ENCODE assay signal across 14 cellular contexts in genomic region chr17:74126179-74126900, GRCh38.
"Had no signal": no experiment of that assay in that cellular context is flagged by ENCODE, and none has a peak within 500 bp of the region (broad histone marks: within the 10 kb centered on the region; RNA-seq: fewer than 3 reads in every experiment).

No MANE protein-coding gene starts in this region.

- H3K4me1 Mint-ChIP-seq: T-cell had no signal

- H3K36me3 Mint-ChIP-seq: activated naive CD4-positive, alpha-beta T cell treated with anti-CD3 and anti-CD28 coated beads, Interleukin-2, amount 50 U/mL, for 72 hours; mesothelial cell of epicardium; T-cell had no signal

- ATAC-seq: activated CD8-positive, alpha-beta T cell treated with anti-CD3 and anti-CD28 coated beads, Interleukin-2, amount 10 ng/mL, durations not matched to agents 7 days and 5 days; activated naive CD4-positive, alpha-beta T cell treated with anti-CD3 and anti-CD28 coated beads, Interleukin-2, amount 50 U/mL, for 72 hours; body of pancreas; gastroesophageal sphincter; T-cell had no signal

- DNase-seq: activated CD4-positive, alpha-beta T cell treated with anti-CD3 and anti-CD28 coated beads for 4 hours; activated CD8-positive, alpha-beta memory T cell treated with anti-CD3 and anti-CD28 coated beads, Interleukin-2, amount 50 U/mL, for 48 hours; activated CD8-positive, alpha-beta T cell treated with anti-CD3 and anti-CD28 coated beads, Interleukin-2, amount 10 ng/mL, durations not matched to agents 7 days and 5 days; amniotic stem cell; body of pancreas; central memory CD4-positive, alpha-beta T cell; effector memory CD4-positive, alpha-beta T cell; stimulated activated CD4-positive, alpha-beta T cell treated with anti-CD3 and anti-CD28 coated beads, Interleukin-4, amount 100 ng/mL, for 4 hours; T-cell; thyroid gland; WERI-Rb-1 had no signal

- H3K4me3 Mint-ChIP-seq: activated CD8-positive, alpha-beta T cell treated with anti-CD3 and anti-CD28 coated beads, Interleukin-2, amount 10 ng/mL, durations not matched to agents 7 days and 5 days; mesothelial cell of epicardium; T-cell had no signal

- H3K9me3 Mint-ChIP-seq: activated naive CD4-positive, alpha-beta T cell treated with anti-CD3 and anti-CD28 coated beads, Interleukin-2, amount 50 U/mL, for 72 hours; T-cell had no signal

- H3K27ac Mint-ChIP-seq: activated CD8-positive, alpha-beta T cell treated with anti-CD3 and anti-CD28 coated beads, Interleukin-2, amount 10 ng/mL, durations not matched to agents 7 days and 5 days; activated naive CD4-positive, alpha-beta T cell treated with anti-CD3 and anti-CD28 coated beads, Interleukin-2, amount 50 U/mL, for 72 hours; mesothelial cell of epicardium; T-cell had no signal
